32 cellular contexts compared by ENCODE assay signal in the genomic region with DNA sequence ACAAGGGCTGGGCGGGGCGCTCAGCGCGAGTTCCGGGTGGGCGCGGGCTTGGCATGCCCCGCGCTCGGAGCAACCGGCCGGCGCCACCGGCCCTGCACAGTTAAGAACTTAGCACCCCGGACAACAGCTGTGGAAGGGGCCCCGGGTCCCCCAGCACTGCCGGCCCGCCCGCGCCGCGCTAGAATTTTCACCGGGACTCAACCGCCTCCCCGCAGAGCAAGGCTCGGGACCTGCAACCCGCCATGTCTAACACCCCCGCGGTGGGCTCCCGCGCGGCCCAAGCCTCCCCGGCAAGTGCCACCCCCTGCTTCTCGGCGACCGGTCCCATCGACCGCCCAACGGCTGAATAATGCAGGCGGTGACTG. TPM values are rescaled to one million over a fixed set of nuclear protein-coding genes. Genes with fewer than 3 reads are reported as not detected.
"Had no signal": no experiment of that assay in that cellular context is flagged by ENCODE, and none has a peak within 500 bp of the region (broad histone marks: within the 10 kb centered on the region; RNA-seq: fewer than 3 reads in every experiment).

No MANE protein-coding gene starts in this region.

- H3K27me3 ChIP-seq: ascending aorta, breast epithelium, dorsolateral prefrontal cortex, esophagus muscularis mucosa had no signal

- H3K9me3 ChIP-seq: ascending aorta, breast epithelium, colonic mucosa, esophagus muscularis mucosa, gastrocnemius medialis had no signal

- H3K4me1 ChIP-seq: breast epithelium, colonic mucosa had no signal

- H3K36me3 ChIP-seq: ascending aorta, breast epithelium, cardiac muscle cell, colonic mucosa, esophagus muscularis mucosa, gastrocnemius medialis, WERI-Rb-1 had no signal

- H3K9me3 Mint-ChIP-seq: activated naive CD8-positive, alpha-beta T cell treated with anti-CD3 and anti-CD28 coated beads, Interleukin-2, amount 10 ng/mL, durations not matched to agents 7 days and 5 days; dendritic cell treated with granulocyte-macrophage colony-stimulating factor and Interleukin-4, amounts not matched to agents 40 ng/mL and 50 ng/mL, for 4 days had no signal

- H3K27me3 Mint-ChIP-seq: brain had no signal

- H3K4me3 Mint-ChIP-seq: activated B cell treated with CpG ODN at 0.5 μM for 24 hours; activated CD8-positive, alpha-beta T cell treated with anti-CD3 and anti-CD28 coated beads for 36 hours; activated naive CD4-positive, alpha-beta T cell treated with anti-CD3 and anti-CD28 coated beads for 36 hours; activated naive CD8-positive, alpha-beta T cell treated with anti-CD3 and anti-CD28 coated beads, Interleukin-2, amount 10 ng/mL, durations not matched to agents 7 days and 5 days; activated T-cell treated with anti-CD3 and anti-CD28 coated beads, Interleukin-2, amount 50 U/mL, for 4 hours; activated T-helper 17 cell treated with anti-CD3 and anti-CD28 coated beads, Interleukin-2, amount 50 U/mL, for 72 hours; brain; dendritic cell treated with granulocyte-macrophage colony-stimulating factor and Interleukin-4, amounts not matched to agents 40 ng/mL and 50 ng/mL, for 4 days; endodermal cell; T-helper 17 cell; T-helper 2 cell treated with Interferon-gamma antibody and Interleukin-4, amounts not matched to agents 5 μg/mL and 100 μg/mL, for 36 hours had no signal

- DNase-seq: activated B cell treated with CpG ODN at 0.5 μM for 24 hours; activated CD4-positive, alpha-beta T cell treated with anti-CD3 and anti-CD28 coated beads for 48 hours; activated CD4-positive, alpha-beta T cell treated with anti-CD3 and anti-CD28 coated beads, Interleukin-2, amount 50 U/mL, for 1 hour; activated CD4-positive, alpha-beta T cell treated with anti-CD3 and anti-CD28 coated beads, Interleukin-2, amount 50 U/mL, for 48 hours; activated CD8-positive, alpha-beta memory T cell treated with anti-CD3 and anti-CD28 coated beads for 24 hours; activated CD8-positive, alpha-beta T cell treated with anti-CD3 and anti-CD28 coated beads for 36 hours; activated effector memory CD4-positive, alpha-beta T cell treated with anti-CD3 and anti-CD28 coated beads, Interleukin-2, amount 50 U/mL, for 16 hours; activated naive CD4-positive, alpha-beta T cell treated with anti-CD3 and anti-CD28 coated beads for 36 hours; activated naive CD8-positive, alpha-beta T cell treated with anti-CD3 and anti-CD28 coated beads, Interleukin-2, amount 10 ng/mL, durations not matched to agents 7 days and 5 days; activated T-cell treated with anti-CD3 and anti-CD28 coated beads, Interleukin-2, amount 50 U/mL, for 4 hours; central memory CD4-positive, alpha-beta T cell; cerebellar nuclear complex; colonic mucosa; dorsolateral prefrontal cortex; effector memory CD4-positive, alpha-beta T cell; endodermal cell; foreskin keratinocyte; gastrocnemius medialis; T-helper 1 cell; T-helper 17 cell; T1000; WERI-Rb-1 had no signal

- H3K27ac ChIP-seq: ascending aorta, breast epithelium, cardiac muscle cell, colonic mucosa, esophagus muscularis mucosa, foreskin keratinocyte, gastrocnemius medialis, WERI-Rb-1 had no signal

- H3K27ac Mint-ChIP-seq: activated B cell treated with CpG ODN at 0.5 μM for 24 hours; activated CD8-positive, alpha-beta T cell treated with anti-CD3 and anti-CD28 coated beads for 36 hours; activated naive CD4-positive, alpha-beta T cell treated with anti-CD3 and anti-CD28 coated beads for 36 hours; activated naive CD4-positive, alpha-beta T cell treated with anti-CD3 and anti-CD28 coated beads, Interleukin-2, amount 50 U/mL, for 72 hours; activated naive CD8-positive, alpha-beta T cell treated with anti-CD3 and anti-CD28 coated beads, Interleukin-2, amount 10 ng/mL, durations not matched to agents 7 days and 5 days; activated T-helper 17 cell treated with anti-CD3 and anti-CD28 coated beads, Interleukin-2, amount 50 U/mL, for 72 hours; dendritic cell treated with granulocyte-macrophage colony-stimulating factor and Interleukin-4, amounts not matched to agents 40 ng/mL and 50 ng/mL, for 4 days; endodermal cell; T-helper 17 cell; T-helper 2 cell treated with Interferon-gamma antibody and Interleukin-4, amounts not matched to agents 5 μg/mL and 100 μg/mL, for 36 hours had no signal

- H3K36me3 Mint-ChIP-seq: activated naive CD8-positive, alpha-beta T cell treated with anti-CD3 and anti-CD28 coated beads, Interleukin-2, amount 10 ng/mL, durations not matched to agents 7 days and 5 days had no signal

- ATAC-seq: activated CD4-positive, CD25-positive, alpha-beta regulatory T cell treated with anti-CD3 and anti-CD28 coated beads, Interleukin-2, amount 50 U/mL, for 24 hours; activated CD8-positive, alpha-beta T cell treated with anti-CD3 and anti-CD28 coated beads for 36 hours; activated naive CD4-positive, alpha-beta T cell treated with anti-CD3 and anti-CD28 coated beads, Interleukin-2, amount 50 U/mL, for 72 hours; activated T-cell treated with anti-CD3 and anti-CD28 coated beads, Interleukin-2, amount 50 U/mL, for 4 hours; activated T-helper 17 cell treated with anti-CD3 and anti-CD28 coated beads, Interleukin-2, amount 50 U/mL, for 72 hours; gastrocnemius medialis; T-helper 17 cell had no signal

- H3K4me3 ChIP-seq: ascending aorta, breast epithelium, cardiac muscle cell, colonic mucosa, dorsolateral prefrontal cortex, esophagus muscularis mucosa, gastrocnemius medialis had no signal

RNA-seq across cellular contexts. Expression of a gene that starts 26.1 kb away (rescaled TPM):
- total RNA-seq: activated B cell treated with CpG ODN at 0.5 μM for 24 hours; activated naive CD8-positive, alpha-beta T cell treated with anti-CD3 and anti-CD28 coated beads, Interleukin-2, amount 10 ng/mL, durations not matched to agents 7 days and 5 days; ascending aorta had no signal
